ENCODE assay signal across 30 cellular contexts in the genomic region with DNA sequence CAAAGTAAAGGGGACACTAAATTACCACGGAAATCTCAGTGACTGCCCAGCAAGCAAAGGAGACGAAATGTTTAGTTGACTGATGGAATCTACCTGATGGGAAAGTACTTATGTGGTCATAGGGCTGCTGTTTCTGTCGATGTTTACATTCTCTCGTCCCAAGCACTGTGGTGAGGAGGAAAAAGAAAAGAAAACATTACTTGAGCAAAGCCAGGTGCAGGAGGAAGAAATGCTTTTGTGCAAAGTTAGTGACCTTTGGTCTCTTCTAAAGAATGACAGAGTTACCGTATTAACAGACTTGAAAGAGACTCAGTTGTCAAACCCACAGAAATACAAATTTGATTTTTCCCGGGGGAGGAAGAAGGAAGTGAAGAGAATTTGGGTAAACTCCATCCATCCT. TPM values are rescaled to one million over a fixed set of nuclear protein-coding genes. Genes with fewer than 3 reads are reported as not detected.
DNase-seq lines count a peak whose midpoint lies in the region; ATAC-seq, FAIRE-seq and TF ChIP-seq lines count a peak whose summit lies in the region.
"Had no signal": no experiment of that assay in that cellular context is flagged by ENCODE, and none has a peak within 500 bp of the region (broad histone marks: within the 10 kb centered on the region; RNA-seq: fewer than 3 reads in every experiment).

No MANE protein-coding gene starts in this region.

- RAD21 ChIA-PET in GM12878 (lab: Charles Lee; ENCODE audit: unreplicated experiment), result no interaction called here

- no peak overlapping the region for H3K9ac ChIP-seq in GM12878 (ENCODE audit: control insufficient read depth, insufficient read depth, low read length)

- POLR2A ChIA-PET in GM12878 (lab: Charles Lee), result no interaction called here

- WGBS in GM12878 (ENCODE audit: insufficient coverage, insufficient replicate concordance, low lambda C conversion rate, missing lambda C conversion rate), result 73% methylated on average over 6 of the region's 6 CpGs

- peaks cover 13% of the 10 kb centered on the region for H3K36me3 Mint-ChIP-seq in progenitor cell of endocrine pancreas (ENCODE audit: insufficient read depth)

- no peak overlapping the region for H3K4me3 Mint-ChIP-seq in progenitor cell of endocrine pancreas (ENCODE audit: low read depth)
- H3K4me3 Mint-ChIP-seq: activated CD4-positive, alpha-beta T cell treated with anti-CD3 and anti-CD28 coated beads, Interleukin-2, amount 10 ng/mL, durations not matched to agents 7 days and 5 days; activated CD8-positive, alpha-beta memory T cell treated with anti-CD3 and anti-CD28 coated beads, Interleukin-2, amount 10 ng/mL, durations not matched to agents 7 days and 5 days; activated naive CD4-positive, alpha-beta T cell treated with anti-CD3 and anti-CD28 coated beads for 36 hours; dendritic cell treated with granulocyte-macrophage colony-stimulating factor and Interleukin-4, amounts not matched to agents 40 ng/mL and 50 ng/mL, for 4 days; IgD-negative memory B cell; stimulated activated naive CD8-positive, alpha-beta T cell treated with anti-CD3 and anti-CD28 coated beads, Interleukin-15, Interleukin-2, amounts not matched to agents 100 ng/mL and 50 ng/mL, for 24 hours had no signal

- no peak for ATAC-seq in GM12878
- peak; percentile 76 for ATAC-seq in left colon
- no peak for ATAC-seq in HG03097 (IDR thresholded peaks at IDR 0.05; ENCODE audit: low FRiP score, unreplicated experiment)
- no peak for ATAC-seq in left ventricle myocardium superior
- ATAC-seq: activated CD8-positive, alpha-beta memory T cell treated with anti-CD3 and anti-CD28 coated beads, Interleukin-2, amount 10 ng/mL, durations not matched to agents 7 days and 5 days; lower lobe of right lung; psoas muscle had no signal

- H3K9me3 ChIP-seq in GM12878 (replicated peaks; ENCODE audit: control insufficient read depth, insufficient read depth, low read length), result no peaks in the 10 kb centered on the region
- no peaks in the 10 kb centered on the region for H3K9me3 ChIP-seq in effector memory CD4-positive, alpha-beta T cell (ENCODE audit: control insufficient read depth, low read length)
- H3K9me3 ChIP-seq: lower lobe of right lung, neutrophil, Peyer's patch, psoas muscle, vagina had no signal

- H3K4me1 ChIP-seq in GM12878 (ENCODE audit: control insufficient read depth, insufficient read depth, low read length), result no peaks in the 10 kb centered on the region
- H3K4me1 ChIP-seq in effector memory CD4-positive, alpha-beta T cell (ENCODE audit: control insufficient read depth, insufficient read depth, low read length, poor library complexity, severe bottlenecking), result no peaks in the 10 kb centered on the region
- H3K4me1 ChIP-seq: lower lobe of right lung, psoas muscle, vagina had no signal

- H3K27me3 Mint-ChIP-seq in progenitor cell of endocrine pancreas, result no peaks in the 10 kb centered on the region
- H3K27me3 Mint-ChIP-seq: activated CD4-positive, alpha-beta T cell treated with anti-CD3 and anti-CD28 coated beads, Interleukin-2, amount 10 ng/mL, durations not matched to agents 7 days and 5 days; activated CD8-positive, alpha-beta memory T cell treated with anti-CD3 and anti-CD28 coated beads, Interleukin-2, amount 10 ng/mL, durations not matched to agents 7 days and 5 days; dendritic cell treated with granulocyte-macrophage colony-stimulating factor and Interleukin-4, amounts not matched to agents 40 ng/mL and 50 ng/mL, for 4 days; IgD-negative memory B cell; stimulated activated naive CD8-positive, alpha-beta T cell treated with anti-CD3 and anti-CD28 coated beads, Interleukin-15, Interleukin-2, amounts not matched to agents 100 ng/mL and 50 ng/mL, for 24 hours had no signal

- no peak overlapping the region for H3K4me2 ChIP-seq in GM12878 (ENCODE audit: control insufficient read depth, insufficient read depth)

- H3K9me3 Mint-ChIP-seq in progenitor cell of endocrine pancreas (ENCODE audit: low read depth), result no peaks in the 10 kb centered on the region
- H3K9me3 Mint-ChIP-seq: activated CD4-positive, alpha-beta T cell treated with anti-CD3 and anti-CD28 coated beads, Interleukin-2, amount 10 ng/mL, durations not matched to agents 7 days and 5 days; activated naive CD4-positive, alpha-beta T cell treated with anti-CD3 and anti-CD28 coated beads for 36 hours; dendritic cell treated with granulocyte-macrophage colony-stimulating factor and Interleukin-4, amounts not matched to agents 40 ng/mL and 50 ng/mL, for 4 days; IgD-negative memory B cell; stimulated activated naive CD8-positive, alpha-beta T cell treated with anti-CD3 and anti-CD28 coated beads, Interleukin-15, Interleukin-2, amounts not matched to agents 100 ng/mL and 50 ng/mL, for 24 hours had no signal

- no peak for TF ChIP-seq RAD21 in GM12878 (IDR thresholded peaks at IDR 0.05; ENCODE audit: insufficient read depth, low read depth, low read length)

- intact Hi-C loops in GM12878 (cut with micrococcal nuclease; ENCODE audit: unreplicated experiment) (no loop called here), left colon (cut with DNase I, micrococcal nuclease) (no loop called here), left ventricle myocardium superior (cut with micrococcal nuclease) (no loop called here)

- no peak overlapping the region for H3K4me3 ChIP-seq in GM12878
- H3K4me3 ChIP-seq in effector memory CD4-positive, alpha-beta T cell (ENCODE audit: insufficient read depth, low read depth, low read length, poor library complexity, severe bottlenecking), result no peak overlapping the region
- H3K4me3 ChIP-seq: lower lobe of right lung, Peyer's patch, psoas muscle, vagina had no signal

- no peak for FAIRE-seq in GM12878 (lab: Jason Lieb, UNC)
- FAIRE-seq: GM12891, H1, islet of Langerhans had no signal

- no peaks in the 10 kb centered on the region for H3K79me2 ChIP-seq in GM12878 (ENCODE audit: control insufficient read depth, insufficient read depth, low read length)

- SMC1A ChIA-PET in GM12878 (lab: Charles Lee; ENCODE audit: uncharacterized antibody, unreplicated experiment), result interaction anchor here (0.7 kb wide), 1 partner anchor 312 kb away, joined by 4 read pairs; no protein-coding TSS in a partner anchor

- no peak for TF ChIP-seq POLR2A in GM12878 (IDR thresholded peaks at IDR 0.05; ENCODE audit: low read depth, low read length)

- H3K27ac ChIP-seq in GM12878 (ENCODE audit: control insufficient read depth, insufficient read depth), result no peak overlapping the region
- no peak overlapping the region for H3K27ac ChIP-seq in effector memory CD4-positive, alpha-beta T cell (ENCODE audit: insufficient read depth, low read length, poor library complexity, severe bottlenecking)
- H3K27ac ChIP-seq: lower lobe of right lung, neutrophil, psoas muscle, vagina, VCaP had no signal

- DNase-seq in DMS53 (lab: John Stamatoyannopoulos, UW) (peak; percentile 61), GM12878 (ENCODE audit: low read depth, low spot score) (no peak), left colon (no peak), progenitor cell of endocrine pancreas (ENCODE audit: low spot score, unreplicated experiment) (no peak), AG08396 (ENCODE audit: low spot score) (no peak), left ventricle myocardium superior (no peak)
- no peak for DNase-seq in effector memory CD4-positive, alpha-beta T cell
- DNase-seq: activated CD4-positive, alpha-beta T cell treated with anti-CD3 and anti-CD28 coated beads, Interleukin-2, amount 10 ng/mL, durations not matched to agents 7 days and 5 days; activated CD8-positive, alpha-beta memory T cell treated with anti-CD3 and anti-CD28 coated beads, Interleukin-2, amount 10 ng/mL, durations not matched to agents 7 days and 5 days; activated naive CD4-positive, alpha-beta T cell treated with anti-CD3 and anti-CD28 coated beads for 36 hours; amygdala; EL; lower lobe of right lung; NCI-H1092; NCI-H187; NCI-H2171 treated with DMSO at 0.1 percent for 48 hours; NCI-H69; Peyer's patch; psoas muscle; SHP77 treated with DMSO at 0.1 percent for 48 hours had no signal

- TF ChIP-seq CTCF in GM12878 (IDR thresholded peaks at IDR 0.05 in 2 of 3, conservative IDR thresholded peaks at IDR 0.05 in 1 of 3; ENCODE audit: control insufficient read depth in 2 of 3, extremely low read depth in 1 of 3, insufficient read depth in 1 of 3, low read depth in 3 of 3, low read length in 3 of 3) (no peak), progenitor cell of endocrine pancreas (IDR thresholded peaks at IDR 0.05; ENCODE audit: unreplicated experiment) (no peak)

- H3K36me3 ChIP-seq in GM12878 (ENCODE audit: control insufficient read depth in 2 of 2, insufficient read depth in 2 of 2, low read length in 1 of 2), result peaks cover 0 to 4% of the 10 kb centered on the region in 2 experiments; a peak in 3 of 4 replicates
- H3K36me3 ChIP-seq in effector memory CD4-positive, alpha-beta T cell (ENCODE audit: control insufficient read depth, insufficient read depth, low read length), result peaks cover 16% of the 10 kb centered on the region

- H3K27ac Mint-ChIP-seq in progenitor cell of endocrine pancreas, result peak overlapping the region; percentile 82
- H3K27ac Mint-ChIP-seq: activated CD4-positive, alpha-beta T cell treated with anti-CD3 and anti-CD28 coated beads, Interleukin-2, amount 10 ng/mL, durations not matched to agents 7 days and 5 days; activated CD8-positive, alpha-beta memory T cell treated with anti-CD3 and anti-CD28 coated beads, Interleukin-2, amount 10 ng/mL, durations not matched to agents 7 days and 5 days; activated naive CD4-positive, alpha-beta T cell treated with anti-CD3 and anti-CD28 coated beads for 36 hours; dendritic cell treated with granulocyte-macrophage colony-stimulating factor and Interleukin-4, amounts not matched to agents 40 ng/mL and 50 ng/mL, for 4 days; IgD-negative memory B cell; stimulated activated naive CD8-positive, alpha-beta T cell treated with anti-CD3 and anti-CD28 coated beads, Interleukin-15, Interleukin-2, amounts not matched to agents 100 ng/mL and 50 ng/mL, for 24 hours had no signal

- no peaks in the 10 kb centered on the region for H3K27me3 ChIP-seq in GM12878 (replicated peaks in 1 of 2; ENCODE audit: control insufficient read depth in 2 of 2, insufficient read depth in 2 of 2, low read length in 1 of 2)
- H3K27me3 ChIP-seq in effector memory CD4-positive, alpha-beta T cell (replicated peaks; ENCODE audit: control insufficient read depth, insufficient read depth, low read length, poor library complexity, severe bottlenecking), result no peaks in the 10 kb centered on the region
- H3K27me3 ChIP-seq: neutrophil, Peyer's patch, vagina had no signal

- BruUV-seq in GM12878 (replicated peaks; lab: Mats Ljungman, UMichigan), result no TSS peak

- H4K20me1 ChIP-seq in GM12878 (ENCODE audit: control insufficient read depth, insufficient read depth), result no peaks in the 10 kb centered on the region

- no peak overlapping the region for H2AFZ ChIP-seq in GM12878 (ENCODE audit: control insufficient read depth, low read depth, low read length)

- TF ChIP-seq EP300 in GM12878 (IDR thresholded peaks at IDR 0.05; ENCODE audit: borderline replicate concordance in 1 of 2, control insufficient read depth in 1 of 2, low read depth in 2 of 2, low read length in 2 of 2), result no peak

- peaks cover 49% of the 10 kb centered on the region for H3K4me1 Mint-ChIP-seq in progenitor cell of endocrine pancreas (ENCODE audit: low read depth)
- H3K4me1 Mint-ChIP-seq: activated CD4-positive, alpha-beta T cell treated with anti-CD3 and anti-CD28 coated beads, Interleukin-2, amount 10 ng/mL, durations not matched to agents 7 days and 5 days; activated CD8-positive, alpha-beta memory T cell treated with anti-CD3 and anti-CD28 coated beads, Interleukin-2, amount 10 ng/mL, durations not matched to agents 7 days and 5 days; IgD-negative memory B cell had no signal

- in situ Hi-C loops in GM12878 (cut with MboI), result no loop called here

- CTCF ChIA-PET in GM12878 (lab: Yijun Ruan, JAX), result no interaction called here

RNA-seq across cellular contexts. Expression of gene FMC1, which starts 43.3 kb away (rescaled TPM):
- 2.6 and 4.2 TPM in 2 replicates for total RNA-seq in GM12878 (2013; cell fraction: nucleolus; rRNA removed)
- 10.5 and 11.4 TPM in 2 replicates for total RNA-seq in GM12878 (2014; rRNA removed)
- 5.4 and 5.5 TPM in 2 replicates for total RNA-seq in GM12878 (2014; rRNA removed; fragmentation: Illumina TruSeq; extraction: Trizol)
- total RNA-seq in GM12878 (2021), result 10.9 and 11.9 TPM in 2 replicates
- polyA plus RNA-seq in GM12878 (2011; ENCODE audit: low read depth), result 9.1 TPM
- polyA plus RNA-seq in GM12878 (2011; rRNA removed), result 13.2 and 13.5 TPM in 2 replicates
- 15.9 and 22.3 TPM in 2 replicates for polyA plus RNA-seq in GM12878 (2011; cell fraction: cytosol; rRNA removed)
- polyA plus RNA-seq in GM12878 (2011; cell fraction: nucleus; rRNA removed), result 8.8 and 14.0 TPM in 2 replicates
- 11.2 and 19.5 TPM in 2 replicates for polyA plus RNA-seq in GM12878 (2012)
- 2.7 and 4.2 TPM in 2 replicates for polyA plus RNA-seq in GM12878 (2014; fragmentation: Illumina TruSeq; extraction: Trizol)
- polyA plus RNA-seq in GM12878 (2014; fragmentation: Nextera tagmentation; extraction: Ambion mirVana), result 10 to 100 TPM; 50.5 to 60.4 TPM
- polyA plus RNA-seq in GM12878 (2014; rRNA removed), result 16.1 and 18.1 TPM in 2 replicates
- polyA plus RNA-seq in GM12878 (2016; fragmentation: Nextera tagmentation; extraction: Ambion mirVana), result 10 to 100 TPM; 57.2 to 58.9 TPM
- 3.0 and 3.1 TPM in 2 replicates for polyA minus RNA-seq in GM12878 (2011; rRNA and poly(A)+ RNA removed)
- 1.2 TPM in 1 of 2 replicates, not detected in the other for polyA minus RNA-seq in GM12878 (2011; cell fraction: cytosol; rRNA and poly(A)+ RNA removed)
- polyA minus RNA-seq in GM12878 (2011; cell fraction: nucleus; rRNA and poly(A)+ RNA removed), result 3.1 and 5.4 TPM in 2 replicates
- 10 to 100 TPM; 18.8 to 23.5 TPM for total RNA-seq in left colon
- 17.9 and 18.6 TPM in 2 replicates for total RNA-seq in progenitor cell of endocrine pancreas
- 37.6 TPM for total RNA-seq in left ventricle myocardium superior
